18 cellular contexts compared by ENCODE assay signal in the genomic region with DNA sequence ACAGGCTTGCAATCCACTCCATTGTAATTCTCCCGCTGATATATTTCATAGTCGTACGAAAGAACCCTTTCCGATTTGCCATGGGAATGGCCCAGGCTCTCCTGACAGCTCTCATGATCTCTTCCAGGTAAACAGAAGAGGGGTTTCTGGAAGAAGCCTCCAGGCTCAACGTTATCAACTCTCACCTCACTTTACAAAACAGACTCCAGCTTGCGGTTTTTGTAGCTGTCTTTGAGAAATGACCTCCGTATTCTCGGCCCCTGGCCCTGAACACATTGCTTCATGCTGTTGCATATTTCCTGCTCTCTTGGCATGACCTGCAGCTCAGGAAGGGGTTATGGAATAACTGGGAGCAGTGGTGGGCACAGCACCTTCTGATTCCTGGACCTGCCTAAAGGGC.
DNase-seq lines count a peak whose midpoint lies in the region; ATAC-seq and TF ChIP-seq lines count a peak whose summit lies in the region.
"Had no signal": no experiment of that assay in that cellular context is flagged by ENCODE, and none has a peak within 500 bp of the region (broad histone marks: within the 10 kb centered on the region; RNA-seq: fewer than 3 reads in every experiment).

No MANE protein-coding gene starts in this region.

- H3K4me1 ChIP-seq in GM23338 (ENCODE audit: insufficient read depth) = peaks cover 3% of the 10 kb centered on the region; the same call in 1 of the 2 replicates
- H3K4me1 ChIP-seq in thyroid gland = peaks cover 53 to 69% of the 10 kb centered on the region in 2 donors
- H3K4me1 ChIP-seq: A549, BE2C had no signal

- intact Hi-C loops in thyroid gland (cut with DNase I) = no loop called here

- no peaks in the 10 kb centered on the region for H3K9me3 ChIP-seq in thyroid gland
- H3K9me3 ChIP-seq: A549, BE2C had no signal

- no peaks in the 10 kb centered on the region; the same call in 1 of the 3 replicates for H3K9me3 Mint-ChIP-seq in GM23338
- H3K9me3 Mint-ChIP-seq: CD4-positive, alpha-beta memory T cell; IgD-negative memory B cell had no signal

- H3K4me3 ChIP-seq in GM23338 (no peak overlapping the region), thyroid gland (replicated peaks in 1 of 3) (no peak overlapping the region), brain microvascular endothelial cell (ENCODE audit: low read depth, low read length) (no peak overlapping the region)
- H3K4me3 ChIP-seq: A549, GM23248 had no signal

- no peak overlapping the region for H3K27ac Mint-ChIP-seq in GM23338
- H3K27ac Mint-ChIP-seq: CD4-positive, alpha-beta memory T cell; IgD-negative memory B cell had no signal

- DNase-seq in GM23338 (ENCODE audit: low spot score) = no peak
- DNase-seq in OCI-M1 (lab: John Stamatoyannopoulos, UW) = peak; percentile 91
- DNase-seq in left lobe of liver (ENCODE audit: low spot score) = no peak
- DNase-seq in thyroid gland = no peak
- no peak for DNase-seq in brain microvascular endothelial cell
- DNase-seq in kidney tubule cell (ENCODE audit: low spot score) = no peak
- DNase-seq: BE2C; CD4-positive, alpha-beta memory T cell; COR-L47; DMS153; DMS79 treated with DMSO at 0.1 percent for 48 hours; EL; GDM1; GM23248; H7 had no signal

- no peaks in the 10 kb centered on the region for H3K36me3 Mint-ChIP-seq in GM23338 (ENCODE audit: low read depth)
- H3K36me3 Mint-ChIP-seq: CD4-positive, alpha-beta memory T cell had no signal

- H3K36me3 ChIP-seq in GM23338 (ENCODE audit: insufficient read depth) = no peaks in the 10 kb centered on the region
- H3K36me3 ChIP-seq in thyroid gland = peaks cover 3 to 8% of the 10 kb centered on the region in 2 donors
- peaks cover 4% of the 10 kb centered on the region for H3K36me3 ChIP-seq in brain microvascular endothelial cell (replicated peaks)
- H3K36me3 ChIP-seq: BE2C had no signal

- in situ Hi-C loops in brain microvascular endothelial cell (cut with HindIII; ENCODE audit: low pct_ligation_motif_present, low sequenced_read_pairs) = no loop called here

- peaks cover 2% of the 10 kb centered on the region for H3K27me3 Mint-ChIP-seq in GM23338 (ENCODE audit: insufficient read depth, low read depth, poor library complexity)
- H3K27me3 Mint-ChIP-seq: IgD-negative memory B cell had no signal

- H3K79me2 ChIP-seq in GM23338 (replicated peaks; ENCODE audit: insufficient read depth) = no peaks in the 10 kb centered on the region

- H3K4me2 ChIP-seq in GM23338 = no peak overlapping the region
- H3K4me2 ChIP-seq: A549 had no signal

- H3K4me3 Mint-ChIP-seq in GM23338 = no peak overlapping the region
- H3K4me3 Mint-ChIP-seq: CD4-positive, alpha-beta memory T cell; IgD-negative memory B cell had no signal

- no peak for TF ChIP-seq CTCF in GM23338 (conservative IDR thresholded peaks at IDR 0.05; ENCODE audit: low read depth in 2 of 2)
- TF ChIP-seq CTCF in thyroid gland (IDR thresholded peaks at IDR 0.05) = no peak
- TF ChIP-seq CTCF in brain microvascular endothelial cell (IDR thresholded peaks at IDR 0.05; ENCODE audit: low read depth, low read length, missing control alignments) = no peak

- no peaks in the 10 kb centered on the region for H3F3A ChIP-seq in GM23338 (replicated peaks; ENCODE audit: low read depth)

- H3K27ac ChIP-seq in GM23338 (ENCODE audit: low read depth) (0 out of 2 replicates have a peak overlapping the region, but pooled peaks have one; percentile 50), thyroid gland (peak overlapping the region in 2 of 3 donors; percentile 46 to 90), brain microvascular endothelial cell (no peak overlapping the region)
- H3K27ac ChIP-seq: A549, C4-2B, GM23248 had no signal

- no peaks in the 10 kb centered on the region for H3K9me2 ChIP-seq in GM23338 (ENCODE audit: insufficient read depth)

- H3K4me1 Mint-ChIP-seq in GM23338 = peaks cover 9% of the 10 kb centered on the region

- 85 to 94% methylated on average over 8 of the region's 8 CpGs for WGBS in thyroid gland, 2 donors

- H3K27me3 ChIP-seq in GM23338 (ENCODE audit: insufficient read depth) = no peaks in the 10 kb centered on the region
- H3K27me3 ChIP-seq in thyroid gland = no peaks in the 10 kb centered on the region
- no peaks in the 10 kb centered on the region for H3K27me3 ChIP-seq in brain microvascular endothelial cell (replicated peaks)
- H3K27me3 ChIP-seq: BE2C had no signal

- H2AFZ ChIP-seq in GM23338 = no peak overlapping the region
- H2AFZ ChIP-seq: GM23248 had no signal

- no peak for ATAC-seq in GM23338
- ATAC-seq in left lobe of liver = peak; percentile 4
- ATAC-seq: A549 had no signal

- H4K20me1 ChIP-seq in GM23338 (replicated peaks; ENCODE audit: insufficient read depth) = no peaks in the 10 kb centered on the region

- no peak for TF ChIP-seq POLR2A in thyroid gland (IDR thresholded peaks at IDR 0.05)

TF ChIP-seq in GM23338, 12 proteins besides CTCF, POLR2A, EP300 and RAD21 (continues in another document):
- no peak for TF ChIP-seq ZNF114 (CRISPR knock-in tag; IDR thresholded peaks at IDR 0.05)
- TF ChIP-seq, protein P1, sequence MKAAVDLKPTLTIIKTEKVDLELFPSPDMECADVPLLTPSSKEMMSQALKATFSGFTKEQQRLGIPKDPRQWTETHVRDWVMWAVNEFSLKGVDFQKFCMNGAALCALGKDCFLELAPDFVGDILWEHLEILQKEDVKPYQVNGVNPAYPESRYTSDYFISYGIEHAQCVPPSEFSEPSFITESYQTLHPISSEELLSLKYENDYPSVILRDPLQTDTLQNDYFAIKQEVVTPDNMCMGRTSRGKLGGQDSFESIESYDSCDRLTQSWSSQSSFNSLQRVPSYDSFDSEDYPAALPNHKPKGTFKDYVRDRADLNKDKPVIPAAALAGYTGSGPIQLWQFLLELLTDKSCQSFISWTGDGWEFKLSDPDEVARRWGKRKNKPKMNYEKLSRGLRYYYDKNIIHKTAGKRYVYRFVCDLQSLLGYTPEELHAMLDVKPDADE (IDR thresholded peaks at IDR 0.05) = no peak
- TF ChIP-seq STAT1 (IDR thresholded peaks at IDR 0.05; ENCODE audit: unreplicated experiment) = no peak
- TF ChIP-seq, protein P2, sequence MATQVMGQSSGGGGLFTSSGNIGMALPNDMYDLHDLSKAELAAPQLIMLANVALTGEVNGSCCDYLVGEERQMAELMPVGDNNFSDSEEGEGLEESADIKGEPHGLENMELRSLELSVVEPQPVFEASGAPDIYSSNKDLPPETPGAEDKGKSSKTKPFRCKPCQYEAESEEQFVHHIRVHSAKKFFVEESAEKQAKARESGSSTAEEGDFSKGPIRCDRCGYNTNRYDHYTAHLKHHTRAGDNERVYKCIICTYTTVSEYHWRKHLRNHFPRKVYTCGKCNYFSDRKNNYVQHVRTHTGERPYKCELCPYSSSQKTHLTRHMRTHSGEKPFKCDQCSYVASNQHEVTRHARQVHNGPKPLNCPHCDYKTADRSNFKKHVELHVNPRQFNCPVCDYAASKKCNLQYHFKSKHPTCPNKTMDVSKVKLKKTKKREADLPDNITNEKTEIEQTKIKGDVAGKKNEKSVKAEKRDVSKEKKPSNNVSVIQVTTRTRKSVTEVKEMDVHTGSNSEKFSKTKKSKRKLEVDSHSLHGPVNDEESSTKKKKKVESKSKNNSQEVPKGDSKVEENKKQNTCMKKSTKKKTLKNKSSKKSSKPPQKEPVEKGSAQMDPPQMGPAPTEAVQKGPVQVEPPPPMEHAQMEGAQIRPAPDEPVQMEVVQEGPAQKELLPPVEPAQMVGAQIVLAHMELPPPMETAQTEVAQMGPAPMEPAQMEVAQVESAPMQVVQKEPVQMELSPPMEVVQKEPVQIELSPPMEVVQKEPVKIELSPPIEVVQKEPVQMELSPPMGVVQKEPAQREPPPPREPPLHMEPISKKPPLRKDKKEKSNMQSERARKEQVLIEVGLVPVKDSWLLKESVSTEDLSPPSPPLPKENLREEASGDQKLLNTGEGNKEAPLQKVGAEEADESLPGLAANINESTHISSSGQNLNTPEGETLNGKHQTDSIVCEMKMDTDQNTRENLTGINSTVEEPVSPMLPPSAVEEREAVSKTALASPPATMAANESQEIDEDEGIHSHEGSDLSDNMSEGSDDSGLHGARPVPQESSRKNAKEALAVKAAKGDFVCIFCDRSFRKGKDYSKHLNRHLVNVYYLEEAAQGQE (IDR thresholded peaks at IDR 0.05; ENCODE audit: unreplicated experiment) = no peak
- no peak for TF ChIP-seq EZH2phosphoT487 (IDR thresholded peaks at IDR 0.05; ENCODE audit: unreplicated experiment)
- no peak for TF ChIP-seq NANOG (IDR thresholded peaks at IDR 0.05; ENCODE audit: borderline replicate concordance)
